8 cellular contexts compared by ENCODE assay signal in genomic region chr5:68287631-68287975, GRCh38.
DNase-seq lines count a peak whose midpoint lies in the region; ATAC-seq and TF ChIP-seq lines count a peak whose summit lies in the region.

No MANE protein-coding gene starts in this region.

- peaks cover 13% of the 10 kb centered on the region; the same call in 1 of the 2 replicates for H3F3A ChIP-seq in DOHH2 (ENCODE audit: control insufficient read depth, insufficient read depth)

- H3K4me3 ChIP-seq in DOHH2 (ENCODE audit: low read length) (peak overlapping the region; percentile 67), fibroblast of the aortic adventitia (ENCODE audit: low read depth, low read length) (peak overlapping the region; percentile 62), retinal pigment epithelial cell (ENCODE audit: low read length) (peak overlapping the region; percentile 56)

- H3K27me3 ChIP-seq in DOHH2 (ENCODE audit: control insufficient read depth, low read length) = no peaks in the 10 kb centered on the region

- no peak for TF ChIP-seq CTCF in DOHH2 (IDR thresholded peaks at IDR 0.05; ENCODE audit: low read depth, low read length, poor library complexity, severe bottlenecking)
- TF ChIP-seq CTCF in VCaP (conservative IDR thresholded peaks at IDR 0.05) = no peak
- TF ChIP-seq CTCF in fibroblast of the aortic adventitia (IDR thresholded peaks at IDR 0.05; ENCODE audit: insufficient read depth, low read length) = no peak
- TF ChIP-seq CTCF in retinal pigment epithelial cell (conservative IDR thresholded peaks at IDR 0.05; ENCODE audit: low read depth, low read length) = no peak

- H3K36me3 ChIP-seq in DOHH2 (ENCODE audit: control insufficient read depth, low read length) = peaks cover 31% of the 10 kb centered on the region

- H4K20me1 ChIP-seq in DOHH2 (ENCODE audit: control insufficient read depth, insufficient read depth, low read depth, low read length) = no peaks in the 10 kb centered on the region

- H3K9me2 ChIP-seq in DOHH2 (replicated peaks; ENCODE audit: control insufficient read depth, low read length) = no peaks in the 10 kb centered on the region

- peak overlapping the region; percentile 77 for H3K4me2 ChIP-seq in DOHH2 (ENCODE audit: low read length)

- H3K27ac ChIP-seq in DOHH2 (ENCODE audit: low read depth, low read length) = peak overlapping the region; percentile 42
- peak overlapping the region; percentile 97 for H3K27ac ChIP-seq in VCaP

- H3K79me2 ChIP-seq in DOHH2 (ENCODE audit: control insufficient read depth, low read length) = 0 out of 2 replicates have a peak, but pooled peaks cover 2% of the 10 kb centered on the region

- no peak for DNase-seq in fibroblast of the aortic adventitia (ENCODE audit: low read depth)
- no peak for DNase-seq in retinal pigment epithelial cell (ENCODE audit: low read depth)
- DNase-seq in activated CD8-positive, alpha-beta memory T cell treated with anti-CD3 and anti-CD28 coated beads, Interleukin-2, amount 50 U/mL, for 48 hours = no peak
- no peak for DNase-seq in NCI-H1417 treated with DMSO at 0.1 percent for 48 hours (lab: John Stamatoyannopoulos, UW)

- H3K9me3 ChIP-seq in DOHH2 (ENCODE audit: control insufficient read depth, insufficient read depth, low read length) = no peaks in the 10 kb centered on the region

- peaks cover 33% of the 10 kb centered on the region for H3K4me1 ChIP-seq in DOHH2 (ENCODE audit: control insufficient read depth, low read length)

- ATAC-seq in GM19467 (IDR thresholded peaks at IDR 0.05; ENCODE audit: unreplicated experiment) = no peak
- no peak for ATAC-seq in HG02870 (IDR thresholded peaks at IDR 0.05; ENCODE audit: unreplicated experiment)
